In the genomic region with DNA sequence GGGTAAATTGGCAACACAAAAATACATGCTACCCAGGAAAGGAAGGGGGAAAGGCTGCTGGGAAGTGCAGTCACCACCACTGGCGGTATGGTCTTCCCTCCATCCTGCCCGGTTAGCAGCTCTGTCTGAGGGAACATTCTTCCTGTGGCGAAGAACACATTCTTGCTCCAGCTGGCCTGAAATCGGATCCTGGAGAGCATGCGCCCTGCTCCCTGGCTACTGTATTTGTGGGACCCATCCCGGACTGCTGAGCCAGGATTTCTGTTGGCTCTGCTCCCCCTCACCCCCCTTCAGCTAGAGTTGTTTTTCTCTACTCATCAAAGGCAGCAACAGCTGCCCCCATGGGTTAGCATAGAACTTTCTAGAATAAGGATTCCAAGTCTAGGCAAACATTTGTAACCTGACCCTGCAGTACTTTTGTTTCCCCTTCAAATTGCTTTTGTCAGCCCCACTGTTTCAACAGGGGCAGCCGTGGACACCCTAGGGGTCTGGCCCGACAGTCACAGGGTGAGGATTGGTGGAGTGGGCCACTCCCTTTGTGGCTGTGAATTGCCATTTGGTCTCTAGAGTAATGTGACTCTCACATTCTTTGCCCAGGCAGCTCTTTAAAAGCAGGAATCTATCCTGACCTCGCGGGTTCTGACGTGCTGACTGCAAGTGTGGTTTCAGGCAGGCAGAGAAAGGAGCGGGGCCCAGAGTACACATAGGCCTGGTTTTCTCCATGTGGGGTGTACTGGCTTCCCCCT, we compare ENCODE assay signal across 8 cellular contexts.
DNase-seq lines count a peak whose midpoint lies in the region; ATAC-seq and TF ChIP-seq lines count a peak whose summit lies in the region.

No MANE protein-coding gene starts in this region.

- TF ChIP-seq CTCF in NB4 (IDR thresholded peaks at IDR 0.05; ENCODE audit: low read depth, low read length) (no peak), osteocyte (IDR thresholded peaks at IDR 0.05) (no peak)

- H3K27ac Mint-ChIP-seq in activated CD4-positive, alpha-beta T cell treated with anti-CD3 and anti-CD28 coated beads for 36 hours, result peak overlapping the region; percentile 85
- peak overlapping the region; percentile 84 for H3K27ac Mint-ChIP-seq in activated naive CD8-positive, alpha-beta T cell treated with anti-CD3 and anti-CD28 coated beads for 36 hours
- peak overlapping the region; percentile 98 for H3K27ac Mint-ChIP-seq in osteocyte (ENCODE audit: unreplicated experiment)

- POLR2A ChIA-PET in activated CD4-positive, alpha-beta T cell treated with anti-CD3 and anti-CD28 coated beads for 36 hours (lab: Charles Lee), result interaction anchor here (0.6 to 1.2 kb wide), 2 partner anchors 9 to 349 kb away, joined by 3 to 5 read pairs; no protein-coding TSS in a partner anchor

- peak; percentile 47 for DNase-seq in activated CD4-positive, alpha-beta T cell treated with anti-CD3 and anti-CD28 coated beads for 36 hours
- no peak for DNase-seq in activated CD4-positive, alpha-beta T cell treated with anti-CD3 and anti-CD28 coated beads for 48 hours
- DNase-seq in NB4 (ENCODE audit: low read depth) (peak; percentile 81), head of caudate nucleus (peak in 41 of 42 donors; percentile 22 to 86 (median 68)), osteocyte (ENCODE audit: extremely low spot score, unreplicated experiment) (peak; percentile 96), NAMALWA (ENCODE audit: low spot score) (no peak)
- no peak for DNase-seq in activated naive CD8-positive, alpha-beta T cell treated with anti-CD3 and anti-CD28 coated beads for 36 hours
- no peak for DNase-seq in activated CD4-positive, CD25-positive, alpha-beta regulatory T cell (lab: John Stamatoyannopoulos, UW)

- ATAC-seq in activated CD4-positive, alpha-beta T cell treated with anti-CD3 and anti-CD28 coated beads for 36 hours, result peak; percentile 40

- peaks cover 1% of the 10 kb centered on the region for H3K9me3 Mint-ChIP-seq in activated CD4-positive, alpha-beta T cell treated with anti-CD3 and anti-CD28 coated beads for 36 hours (ENCODE audit: low read depth)
- H3K9me3 Mint-ChIP-seq in activated naive CD8-positive, alpha-beta T cell treated with anti-CD3 and anti-CD28 coated beads for 36 hours, result peaks cover 2% of the 10 kb centered on the region
- H3K9me3 Mint-ChIP-seq in osteocyte (ENCODE audit: unreplicated experiment), result no peaks in the 10 kb centered on the region

- peaks cover 69% of the 10 kb centered on the region for H3K4me1 Mint-ChIP-seq in activated CD4-positive, alpha-beta T cell treated with anti-CD3 and anti-CD28 coated beads for 36 hours
- peaks cover 57% of the 10 kb centered on the region for H3K4me1 Mint-ChIP-seq in activated naive CD8-positive, alpha-beta T cell treated with anti-CD3 and anti-CD28 coated beads for 36 hours
- H3K4me1 Mint-ChIP-seq in osteocyte (ENCODE audit: unreplicated experiment), result peaks cover 52% of the 10 kb centered on the region

- H3K27me3 Mint-ChIP-seq in activated CD4-positive, alpha-beta T cell treated with anti-CD3 and anti-CD28 coated beads for 36 hours, result no peaks in the 10 kb centered on the region
- no peaks in the 10 kb centered on the region for H3K27me3 Mint-ChIP-seq in activated naive CD8-positive, alpha-beta T cell treated with anti-CD3 and anti-CD28 coated beads for 36 hours
- H3K27me3 Mint-ChIP-seq in osteocyte (ENCODE audit: unreplicated experiment), result no peaks in the 10 kb centered on the region

- peak; percentile 35 for TF ChIP-seq POLR2A in NB4 (IDR thresholded peaks at IDR 0.05; ENCODE audit: extremely low read depth, insufficient read length)

- H3K36me3 Mint-ChIP-seq in activated CD4-positive, alpha-beta T cell treated with anti-CD3 and anti-CD28 coated beads for 36 hours (ENCODE audit: low read depth), result peaks cover 6% of the 10 kb centered on the region
- peaks cover 2% of the 10 kb centered on the region for H3K36me3 Mint-ChIP-seq in activated naive CD8-positive, alpha-beta T cell treated with anti-CD3 and anti-CD28 coated beads for 36 hours
- no peaks in the 10 kb centered on the region for H3K36me3 Mint-ChIP-seq in osteocyte (ENCODE audit: unreplicated experiment)

- no peak overlapping the region for H3K4me3 ChIP-seq in NB4 (ENCODE audit: low read depth, low read length)

- intact Hi-C loops in activated CD4-positive, alpha-beta T cell treated with anti-CD3 and anti-CD28 coated beads for 36 hours (cut with DNase I, micrococcal nuclease), result no loop called here
- intact Hi-C loops in head of caudate nucleus (cut with DNase I), result loop anchor here (2.0 kb wide), 1 partner anchor 246 kb away; no protein-coding TSS in a partner anchor

- H3K4me3 Mint-ChIP-seq in activated CD4-positive, alpha-beta T cell treated with anti-CD3 and anti-CD28 coated beads for 36 hours, result no peak overlapping the region
- no peak overlapping the region for H3K4me3 Mint-ChIP-seq in activated naive CD8-positive, alpha-beta T cell treated with anti-CD3 and anti-CD28 coated beads for 36 hours
- H3K4me3 Mint-ChIP-seq in osteocyte (ENCODE audit: unreplicated experiment), result peak overlapping the region; percentile 51

- CTCF ChIA-PET in activated CD4-positive, alpha-beta T cell treated with anti-CD3 and anti-CD28 coated beads for 36 hours (lab: Charles Lee), result interaction anchor here (0.7 to 2.3 kb wide), 7 partner anchors 8 to 471 kb away, joined by 3 to 14 read pairs (median 4); no protein-coding TSS in a partner anchor

Comparison
In these comparisons a context has a peak if more than half of its experiments do, and no peak if none do; other contexts are left out.
1. DNase-seq: peak in activated CD4-positive, alpha-beta T cell treated with anti-CD3 and anti-CD28 coated beads for 36 hours (single experiment), NB4 (single experiment), head of caudate nucleus (41 of 42) and osteocyte (single experiment); none in activated CD4-positive, alpha-beta T cell treated with anti-CD3 and anti-CD28 coated beads for 48 hours (single experiment), activated naive CD8-positive, alpha-beta T cell treated with anti-CD3 and anti-CD28 coated beads for 36 hours (single experiment), NAMALWA (single experiment) and activated CD4-positive, CD25-positive, alpha-beta regulatory T cell (0 of 4).
2. Peak in every context shown above with its lines, with median percentiles within 50 percentile points of each other: H3K27ac Mint-ChIP-seq.